ENCODE assay signal across 1 cellular context in the genomic region with DNA sequence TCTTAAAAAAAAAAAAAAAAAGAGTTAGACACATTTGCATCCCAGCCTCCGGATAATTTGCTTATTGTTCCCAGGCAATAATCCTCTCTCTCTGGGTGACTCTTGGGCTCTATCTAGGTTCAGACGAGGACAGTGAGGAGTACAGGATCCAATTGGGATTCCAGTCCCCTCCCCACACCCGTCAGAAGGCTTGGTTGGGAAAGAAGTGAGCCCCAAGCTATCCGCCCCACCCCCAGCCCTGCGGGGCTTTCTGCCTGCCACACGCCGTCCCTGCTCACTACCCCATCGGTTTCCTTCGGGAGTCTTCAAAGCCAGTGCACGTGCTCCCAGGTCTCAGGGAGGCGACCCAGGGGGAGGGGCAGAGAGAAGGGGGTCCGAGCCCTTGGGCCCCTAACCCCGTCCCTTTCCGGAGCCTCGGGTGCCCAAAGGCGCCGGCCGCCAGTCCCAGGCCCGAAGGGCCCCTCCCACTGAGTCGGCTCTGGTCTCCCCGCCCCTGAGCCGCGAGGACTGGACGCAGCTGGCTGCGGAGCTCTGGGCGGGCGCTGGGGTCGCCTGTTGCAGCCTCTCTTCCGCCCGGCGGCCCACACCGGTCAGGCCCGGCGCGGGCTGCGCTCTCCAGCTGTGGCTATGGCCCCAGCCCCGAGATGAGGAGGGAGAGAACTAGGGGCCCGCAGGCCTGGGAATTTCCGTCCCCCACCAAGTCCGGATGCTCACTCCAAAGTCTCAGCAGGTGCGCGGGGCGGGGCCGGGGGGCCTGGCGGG.
TF ChIP-seq lines count a peak whose summit lies in the region.

No MANE protein-coding gene starts in this region.

TF ChIP-seq in HepG2, 621 proteins besides CTCF, POLR2A, EP300 and RAD21 (continued from another document and continues in another):
- TF ChIP-seq ZBTB40 (IDR thresholded peaks at IDR 0.05) (no peak), ZBTB40 (CRISPR knock-in tag; IDR thresholded peaks at IDR 0.05) (peak; percentile 68; the same call in 1 of the 2 replicates), ZNF484 (CRISPR knock-in tag; IDR thresholded peaks at IDR 0.05; ENCODE audit: borderline replicate concordance, low read depth) (no peak), POLR2AphosphoS5 (IDR thresholded peaks at IDR 0.05; ENCODE audit: low read depth, low read length) (peak; percentile 39; the same call in 1 of the 2 replicates), HNRNPLL (IDR thresholded peaks at IDR 0.05; ENCODE audit: low read depth, low read length, poor library complexity, severe bottlenecking) (peak; percentile 85), ZBTB25 (CRISPR knock-in tag; IDR thresholded peaks at IDR 0.05) (peak; percentile 38; the same call in 1 of the 2 replicates), THAP9 (CRISPR knock-in tag; IDR thresholded peaks at IDR 0.05; ENCODE audit: borderline replicate concordance) (peak; percentile 69; the same call in 1 of the 2 replicates), ZNF382 (CRISPR knock-in tag; IDR thresholded peaks at IDR 0.05; ENCODE audit: borderline replicate concordance) (no peak), RFXANK (CRISPR knock-in tag; IDR thresholded peaks at IDR 0.05) (no peak), CCDC6 (CRISPR knock-in tag; IDR thresholded peaks at IDR 0.05) (no peak), CREM (IDR thresholded peaks at IDR 0.05) (no peak), CREM (CRISPR knock-in tag; IDR thresholded peaks at IDR 0.05) (no peak), ZNF234 (CRISPR knock-in tag; conservative IDR thresholded peaks at IDR 0.05) (no peak), SIX4 (CRISPR knock-in tag; IDR thresholded peaks at IDR 0.05) (no peak), ZFP82 (CRISPR knock-in tag; IDR thresholded peaks at IDR 0.05; ENCODE audit: borderline replicate concordance) (no peak), CAMTA2 (CRISPR knock-in tag; IDR thresholded peaks at IDR 0.05; ENCODE audit: borderline replicate concordance) (no peak), U2AF1 (optimal IDR thresholded peaks at IDR 0.05; ENCODE audit: low read depth, low read length) (no peak), GATAD2A (CRISPR knock-in tag; IDR thresholded peaks at IDR 0.05) (peak; percentile 30; the same call in 1 of the 2 replicates), ZNF720 (CRISPR knock-in tag; IDR thresholded peaks at IDR 0.05) (no peak), RORA (CRISPR knock-in tag; IDR thresholded peaks at IDR 0.05) (no peak)
- TF ChIP-seq, protein P1, sequence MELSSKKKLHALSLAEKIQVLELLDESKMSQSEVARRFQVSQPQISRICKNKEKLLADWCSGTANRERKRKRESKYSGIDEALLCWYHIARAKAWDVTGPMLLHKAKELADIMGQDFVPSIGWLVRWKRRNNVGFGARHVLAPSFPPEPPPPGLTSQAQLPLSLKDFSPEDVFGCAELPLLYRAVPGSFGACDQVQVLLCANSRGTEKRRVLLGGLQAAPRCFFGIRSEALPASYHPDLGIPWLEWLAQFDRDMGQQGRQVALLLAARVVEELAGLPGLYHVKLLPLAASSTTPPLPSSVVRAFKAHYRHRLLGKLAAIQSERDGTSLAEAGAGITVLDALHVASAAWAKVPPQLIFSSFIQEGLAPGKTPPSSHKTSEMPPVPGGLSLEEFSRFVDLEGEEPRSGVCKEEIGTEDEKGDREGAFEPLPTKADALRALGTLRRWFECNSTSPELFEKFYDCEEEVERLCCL (CRISPR knock-in tag; IDR thresholded peaks at IDR 0.05; ENCODE audit: borderline replicate concordance), result no peak
- TF ChIP-seq, protein P2, sequence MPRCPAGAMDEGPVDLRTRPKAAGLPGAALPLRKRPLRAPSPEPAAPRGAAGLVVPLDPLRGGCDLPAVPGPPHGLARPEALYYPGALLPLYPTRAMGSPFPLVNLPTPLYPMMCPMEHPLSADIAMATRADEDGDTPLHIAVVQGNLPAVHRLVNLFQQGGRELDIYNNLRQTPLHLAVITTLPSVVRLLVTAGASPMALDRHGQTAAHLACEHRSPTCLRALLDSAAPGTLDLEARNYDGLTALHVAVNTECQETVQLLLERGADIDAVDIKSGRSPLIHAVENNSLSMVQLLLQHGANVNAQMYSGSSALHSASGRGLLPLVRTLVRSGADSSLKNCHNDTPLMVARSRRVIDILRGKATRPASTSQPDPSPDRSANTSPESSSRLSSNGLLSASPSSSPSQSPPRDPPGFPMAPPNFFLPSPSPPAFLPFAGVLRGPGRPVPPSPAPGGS (CRISPR knock-in tag; IDR thresholded peaks at IDR 0.05), result peak; percentile 82
- TF ChIP-seq, protein P3, sequence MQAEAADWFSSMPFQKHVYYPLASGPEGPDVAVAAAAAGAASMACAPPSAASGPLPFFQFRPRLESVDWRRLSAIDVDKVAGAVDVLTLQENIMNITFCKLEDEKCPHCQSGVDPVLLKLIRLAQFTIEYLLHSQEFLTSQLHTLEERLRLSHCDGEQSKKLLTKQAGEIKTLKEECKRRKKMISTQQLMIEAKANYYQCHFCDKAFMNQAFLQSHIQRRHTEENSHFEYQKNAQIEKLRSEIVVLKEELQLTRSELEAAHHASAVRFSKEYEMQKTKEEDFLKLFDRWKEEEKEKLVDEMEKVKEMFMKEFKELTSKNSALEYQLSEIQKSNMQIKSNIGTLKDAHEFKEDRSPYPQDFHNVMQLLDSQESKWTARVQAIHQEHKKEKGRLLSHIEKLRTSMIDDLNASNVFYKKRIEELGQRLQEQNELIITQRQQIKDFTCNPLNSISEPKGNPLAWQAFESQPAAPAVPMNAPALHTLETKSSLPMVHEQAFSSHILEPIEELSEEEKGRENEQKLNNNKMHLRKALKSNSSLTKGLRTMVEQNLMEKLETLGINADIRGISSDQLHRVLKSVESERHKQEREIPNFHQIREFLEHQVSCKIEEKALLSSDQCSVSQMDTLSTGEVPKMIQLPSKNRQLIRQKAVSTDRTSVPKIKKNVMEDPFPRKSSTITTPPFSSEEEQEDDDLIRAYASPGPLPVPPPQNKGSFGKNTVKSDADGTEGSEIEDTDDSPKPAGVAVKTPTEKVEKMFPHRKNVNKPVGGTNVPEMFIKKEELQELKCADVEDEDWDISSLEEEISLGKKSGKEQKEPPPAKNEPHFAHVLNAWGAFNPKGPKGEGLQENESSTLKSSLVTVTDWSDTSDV (CRISPR knock-in tag; IDR thresholded peaks at IDR 0.05), result peak; percentile 91; the same call in 1 of the 2 replicates
- TF ChIP-seq, protein P4, sequence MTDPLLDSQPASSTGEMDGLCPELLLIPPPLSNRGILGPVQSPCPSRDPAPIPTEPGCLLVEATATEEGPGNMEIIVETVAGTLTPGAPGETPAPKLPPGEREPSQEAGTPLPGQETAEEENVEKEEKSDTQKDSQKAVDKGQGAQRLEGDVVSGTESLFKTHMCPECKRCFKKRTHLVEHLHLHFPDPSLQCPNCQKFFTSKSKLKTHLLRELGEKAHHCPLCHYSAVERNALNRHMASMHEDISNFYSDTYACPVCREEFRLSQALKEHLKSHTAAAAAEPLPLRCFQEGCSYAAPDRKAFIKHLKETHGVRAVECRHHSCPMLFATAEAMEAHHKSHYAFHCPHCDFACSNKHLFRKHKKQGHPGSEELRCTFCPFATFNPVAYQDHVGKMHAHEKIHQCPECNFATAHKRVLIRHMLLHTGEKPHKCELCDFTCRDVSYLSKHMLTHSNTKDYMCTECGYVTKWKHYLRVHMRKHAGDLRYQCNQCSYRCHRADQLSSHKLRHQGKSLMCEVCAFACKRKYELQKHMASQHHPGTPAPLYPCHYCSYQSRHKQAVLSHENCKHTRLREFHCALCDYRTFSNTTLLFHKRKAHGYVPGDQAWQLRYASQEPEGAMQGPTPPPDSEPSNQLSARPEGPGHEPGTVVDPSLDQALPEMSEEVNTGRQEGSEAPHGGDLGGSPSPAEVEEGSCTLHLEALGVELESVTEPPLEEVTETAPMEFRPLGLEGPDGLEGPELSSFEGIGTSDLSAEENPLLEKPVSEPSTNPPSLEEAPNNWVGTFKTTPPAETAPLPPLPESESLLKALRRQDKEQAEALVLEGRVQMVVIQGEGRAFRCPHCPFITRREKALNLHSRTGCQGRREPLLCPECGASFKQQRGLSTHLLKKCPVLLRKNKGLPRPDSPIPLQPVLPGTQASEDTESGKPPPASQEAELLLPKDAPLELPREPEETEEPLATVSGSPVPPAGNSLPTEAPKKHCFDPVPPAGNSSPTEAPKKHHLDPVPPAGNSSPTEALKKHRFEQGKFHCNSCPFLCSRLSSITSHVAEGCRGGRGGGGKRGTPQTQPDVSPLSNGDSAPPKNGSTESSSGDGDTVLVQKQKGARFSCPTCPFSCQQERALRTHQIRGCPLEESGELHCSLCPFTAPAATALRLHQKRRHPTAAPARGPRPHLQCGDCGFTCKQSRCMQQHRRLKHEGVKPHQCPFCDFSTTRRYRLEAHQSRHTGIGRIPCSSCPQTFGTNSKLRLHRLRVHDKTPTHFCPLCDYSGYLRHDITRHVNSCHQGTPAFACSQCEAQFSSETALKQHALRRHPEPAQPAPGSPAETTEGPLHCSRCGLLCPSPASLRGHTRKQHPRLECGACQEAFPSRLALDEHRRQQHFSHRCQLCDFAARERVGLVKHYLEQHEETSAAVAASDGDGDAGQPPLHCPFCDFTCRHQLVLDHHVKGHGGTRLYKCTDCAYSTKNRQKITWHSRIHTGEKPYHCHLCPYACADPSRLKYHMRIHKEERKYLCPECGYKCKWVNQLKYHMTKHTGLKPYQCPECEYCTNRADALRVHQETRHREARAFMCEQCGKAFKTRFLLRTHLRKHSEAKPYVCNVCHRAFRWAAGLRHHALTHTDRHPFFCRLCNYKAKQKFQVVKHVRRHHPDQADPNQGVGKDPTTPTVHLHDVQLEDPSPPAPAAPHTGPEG (CRISPR knock-in tag; IDR thresholded peaks at IDR 0.05), result peak; percentile 79
